9 cellular contexts compared by ENCODE assay signal in the genomic region with DNA sequence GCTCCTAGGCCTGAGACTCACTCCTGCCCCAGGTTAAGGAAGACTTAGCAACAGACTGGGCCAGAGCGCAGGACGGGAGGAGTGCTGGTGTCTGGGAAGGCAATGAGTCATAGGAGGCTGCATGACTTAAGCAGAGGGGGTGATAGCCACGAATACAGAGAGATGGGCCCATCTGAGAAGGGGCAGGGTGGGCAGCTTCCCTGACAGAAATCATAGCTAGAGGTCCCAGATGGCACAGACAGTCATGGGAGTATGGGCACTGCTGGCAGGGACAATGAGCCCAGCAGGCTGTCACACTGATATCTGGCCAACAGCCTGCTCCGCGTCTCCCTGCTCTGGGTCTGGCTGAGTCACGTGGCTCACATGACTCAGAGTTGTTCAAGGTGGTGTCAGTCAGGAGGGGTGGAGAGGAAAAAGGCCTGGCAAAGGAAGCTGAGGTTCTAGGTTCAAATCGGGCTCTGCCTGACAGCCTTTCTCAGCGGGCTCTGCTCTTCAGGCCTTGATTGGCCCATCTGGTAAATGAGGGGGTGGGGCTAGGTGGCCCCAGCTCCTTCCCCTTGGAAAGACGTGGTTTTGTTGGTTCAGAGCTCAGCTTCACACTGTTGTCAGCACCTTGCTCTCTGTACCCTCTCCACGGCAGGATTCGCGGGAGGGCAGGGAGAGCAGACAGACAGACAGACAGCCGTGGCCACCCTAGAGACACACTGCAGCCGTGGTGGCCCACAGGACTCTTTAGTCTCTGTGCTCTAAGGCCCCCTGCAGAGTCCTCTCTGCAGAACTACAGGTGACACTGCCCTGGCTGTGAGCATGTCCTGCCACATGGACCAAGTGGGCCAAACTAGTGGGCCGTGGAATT. TPM values are rescaled to one million over a fixed set of nuclear protein-coding genes. Genes with fewer than 3 reads are reported as not detected.
DNase-seq lines count a peak whose midpoint lies in the region; ATAC-seq and TF ChIP-seq lines count a peak whose summit lies in the region.
"Had no signal": no experiment of that assay in that cellular context is flagged by ENCODE, and none has a peak within 500 bp of the region (broad histone marks: within the 10 kb centered on the region; RNA-seq: fewer than 3 reads in every experiment).

No MANE protein-coding gene starts in this region.

- peaks cover 0 to 44% of the 10 kb centered on the region in 2 donors for H3K36me3 ChIP-seq in left lung
- no peaks in the 10 kb centered on the region for H3K36me3 ChIP-seq in transverse colon

- no peak for TF ChIP-seq POLR2A in transverse colon (IDR thresholded peaks at IDR 0.05)

- no peaks in the 10 kb centered on the region for H3K27me3 ChIP-seq in left lung
- H3K27me3 ChIP-seq in transverse colon, result no peaks in the 10 kb centered on the region

- intact Hi-C loops in left lung (cut with DNase I) (no loop called here), transverse colon (cut with DNase I; ENCODE audit: low total_unique reads) (no loop called here)

- TF ChIP-seq CTCF in left lung (IDR thresholded peaks at IDR 0.05) (no peak), transverse colon (IDR thresholded peaks at IDR 0.05) (no peak)

- ATAC-seq in left lung (peak; percentile 86), GM19395 (IDR thresholded peaks at IDR 0.05; ENCODE audit: unreplicated experiment) (no peak), HG03175 (IDR thresholded peaks at IDR 0.05; ENCODE audit: unreplicated experiment) (no peak)

- TF ChIP-seq EP300 in transverse colon (IDR thresholded peaks at IDR 0.05; ENCODE audit: low read depth), result no peak

- H3K4me1 ChIP-seq in left lung (peaks cover 0 to 6% of the 10 kb centered on the region in 2 donors), transverse colon (peaks cover 14 to 25% (median 18%) of the 10 kb centered on the region in 4 donors)

- H3K4me3 ChIP-seq in left lung, result no peak overlapping the region
- H3K4me3 ChIP-seq in transverse colon, result no peak overlapping the region

- peak overlapping the region; percentile 52 to 84 for H3K27ac ChIP-seq in left lung
- peak overlapping the region; percentile 62 to 86 (median 78) for H3K27ac ChIP-seq in transverse colon
- H3K27ac ChIP-seq: HL-60 had no signal

- no peaks in the 10 kb centered on the region for H3K9me3 ChIP-seq in left lung
- no peaks in the 10 kb centered on the region for H3K9me3 ChIP-seq in transverse colon

- DNase-seq in DMS53 treated with DMSO at 0.1 percent for 48 hours (lab: John Stamatoyannopoulos, UW; ENCODE audit: unreplicated experiment), result peak; percentile 58
- DNase-seq in NCI-H524 (lab: John Stamatoyannopoulos, UW), result peak; percentile 40 to 82
- DNase-seq in cerebellum (ENCODE audit: low spot score), result peak; percentile 89
- DNase-seq in left lung, result peak in 1 of 2 donors; percentile 70
- peak; percentile 75 for DNase-seq in transverse colon
- DNase-seq in NCI-H1436 treated with DMSO at 0.1 percent for 48 hours (lab: John Stamatoyannopoulos, UW), result no peak

- 50% methylated on average over 15 of the region's 15 CpGs; no CpG with 5 or more reads in 1 of the 2 donors for WGBS in transverse colon (ENCODE audit: low coverage in 1 of 2), 2 donors

- in situ Hi-C loops in transverse colon (cut with MboI; ENCODE audit: low pct_ligation_motif_present in 1 of 4, low pct_unique_long_range_greater_than_20kb in 1 of 4, low sequenced_read_pairs in 3 of 4), result loop anchor here in 1 of 4 donors (25.0 kb wide), 1 partner anchor 150 kb away; no protein-coding TSS in a partner anchor

RNA-seq across cellular contexts. Expression of gene DBX1, which starts 47.8 kb away (rescaled TPM):
- not detected for total RNA-seq in cerebellum
- not detected for total RNA-seq in left lung
- not detected for total RNA-seq in transverse colon
